9 cellular contexts compared by ENCODE assay signal in the genomic region with DNA sequence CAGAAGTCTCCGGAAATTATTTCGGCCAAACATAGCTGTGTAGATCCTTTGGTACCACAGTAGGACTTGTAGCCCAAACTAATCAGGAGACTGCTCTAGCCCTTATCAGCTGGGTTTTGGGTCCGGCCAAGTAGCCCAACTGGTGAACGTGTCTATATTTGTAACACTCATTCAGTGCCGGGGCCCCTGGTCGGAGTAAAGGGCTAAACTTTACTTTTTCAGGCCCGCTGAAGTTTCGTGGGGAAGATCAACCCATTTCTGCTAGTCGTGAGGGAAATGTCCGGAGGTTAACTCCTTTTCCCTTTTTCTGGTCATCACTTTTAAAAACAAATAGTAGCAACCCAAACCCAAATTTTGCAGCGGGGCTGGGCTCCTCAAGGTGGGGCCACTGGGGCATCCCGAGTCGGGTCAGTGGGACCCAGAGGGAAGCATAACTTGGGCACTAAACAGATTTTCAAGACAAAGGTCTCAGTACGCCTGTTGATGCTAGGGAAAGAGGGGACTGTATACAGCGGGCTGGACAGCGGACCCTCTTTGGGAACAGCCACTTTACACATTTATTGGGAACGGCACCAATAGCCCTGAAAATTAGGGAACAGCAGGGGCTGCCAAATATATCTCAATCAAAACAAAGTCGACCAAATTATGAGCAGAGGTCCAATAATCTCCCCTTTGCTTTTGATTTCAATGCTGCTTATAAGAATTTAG. TPM values are rescaled to one million over a fixed set of nuclear protein-coding genes. Genes with fewer than 3 reads are reported as not detected.
A peak's percentile ranks its signal among the peaks of the same experiment; 100 is the strongest.
DNase-seq lines count a peak whose midpoint lies in the region; ATAC-seq and TF ChIP-seq lines count a peak whose summit lies in the region.
"Had no signal": no experiment of that assay in that cellular context is flagged by ENCODE, and none has a peak within 500 bp of the region (broad histone marks: within the 10 kb centered on the region; RNA-seq: fewer than 3 reads in every experiment).

No MANE protein-coding gene starts in this region.

- no peaks in the 10 kb centered on the region for H3K36me3 ChIP-seq in neural progenitor cell
- H3K36me3 ChIP-seq: neutrophil had no signal

- no peaks in the 10 kb centered on the region for H3K9me3 ChIP-seq in neural progenitor cell (ENCODE audit: low read depth)
- H3K9me3 ChIP-seq: neutrophil had no signal

- no peak for DNase-seq in CD14-positive monocyte (ENCODE audit: low spot score)
- DNase-seq in GM10266 (ENCODE audit: extremely low spot score) = peak; percentile 9
- no peak for DNase-seq in activated naive CD8-positive, alpha-beta T cell treated with anti-CD3 and anti-CD28 coated beads for 36 hours
- peak; percentile 40 for DNase-seq in neural progenitor cell (ENCODE audit: low spot score)
- DNase-seq in MV-4-11 (lab: John Stamatoyannopoulos, UW) = no peak
- DNase-seq in SHP77 treated with DMSO at 0.1 percent for 48 hours (lab: John Stamatoyannopoulos, UW) = no peak

- peaks cover 17% of the 10 kb centered on the region for H4K20me1 ChIP-seq in neural progenitor cell (ENCODE audit: low read depth)

- TF ChIP-seq CTCF in CD14-positive monocyte (IDR thresholded peaks at IDR 0.05) (no peak), GM10266 (IDR thresholded peaks at IDR 0.05; ENCODE audit: control insufficient read depth, insufficient read depth, low read depth, missing control alignments) (no peak), neural progenitor cell (IDR thresholded peaks at IDR 0.05) (no peak)

- H3K79me2 ChIP-seq in neural progenitor cell (ENCODE audit: low read depth) = no peaks in the 10 kb centered on the region

- no peak overlapping the region for H2AFZ ChIP-seq in neural progenitor cell (replicated peaks)

- peaks cover 80% of the 10 kb centered on the region for H3K4me1 ChIP-seq in neural progenitor cell

- peaks cover 99% of the 10 kb centered on the region for H3K27me3 ChIP-seq in neural progenitor cell

- intact Hi-C loops in CD14-positive monocyte (cut with micrococcal nuclease) = loop anchor here in 1 of 2 donors (10.0 kb wide), 1 partner anchor 304 kb away; no protein-coding TSS in a partner anchor

- H3K27ac Mint-ChIP-seq in CD14-positive monocyte (no peak overlapping the region), neural progenitor cell (no peak overlapping the region)
- no peak overlapping the region for H3K27ac Mint-ChIP-seq in activated naive CD8-positive, alpha-beta T cell treated with anti-CD3 and anti-CD28 coated beads for 36 hours

- H3K27ac ChIP-seq in neural progenitor cell = no peak overlapping the region
- H3K27ac ChIP-seq: neutrophil had no signal

- peaks cover 22 to 27% of the 10 kb centered on the region in 2 donors for H3K36me3 Mint-ChIP-seq in CD14-positive monocyte
- peaks cover 2% of the 10 kb centered on the region for H3K36me3 Mint-ChIP-seq in activated naive CD8-positive, alpha-beta T cell treated with anti-CD3 and anti-CD28 coated beads for 36 hours
- H3K36me3 Mint-ChIP-seq in neural progenitor cell = no peaks in the 10 kb centered on the region

- H3K27me3 Mint-ChIP-seq in CD14-positive monocyte (ENCODE audit: low read depth in 3 of 3) (peaks cover 94 to 96% (median 95%) of the 10 kb centered on the region in 3 donors), neural progenitor cell (ENCODE audit: insufficient read depth, low read depth) (peaks cover 88% of the 10 kb centered on the region)
- peaks cover 96% of the 10 kb centered on the region for H3K27me3 Mint-ChIP-seq in activated naive CD8-positive, alpha-beta T cell treated with anti-CD3 and anti-CD28 coated beads for 36 hours

- no peak overlapping the region for H3K4me3 ChIP-seq in neural progenitor cell

- no peak overlapping the region for H3K9ac ChIP-seq in neural progenitor cell

- H3K9me3 Mint-ChIP-seq in CD14-positive monocyte = peaks cover 0 to 48% (median 35%) of the 10 kb centered on the region in 7 donors
- H3K9me3 Mint-ChIP-seq in activated naive CD8-positive, alpha-beta T cell treated with anti-CD3 and anti-CD28 coated beads for 36 hours = no peaks in the 10 kb centered on the region
- H3K9me3 Mint-ChIP-seq in neural progenitor cell = peaks cover 2% of the 10 kb centered on the region

- H3F3A ChIP-seq in neural progenitor cell (ENCODE audit: low read depth) = peaks cover 66% of the 10 kb centered on the region

- peaks cover 68% of the 10 kb centered on the region for H3K4me1 Mint-ChIP-seq in CD14-positive monocyte
- H3K4me1 Mint-ChIP-seq in activated naive CD8-positive, alpha-beta T cell treated with anti-CD3 and anti-CD28 coated beads for 36 hours = peaks cover 55% of the 10 kb centered on the region
- H3K4me1 Mint-ChIP-seq in neural progenitor cell = peaks cover 53% of the 10 kb centered on the region

- H3K4me3 Mint-ChIP-seq in CD14-positive monocyte (peak overlapping the region; percentile 86 to 97), neural progenitor cell (peak overlapping the region; percentile 35)
- peak overlapping the region; percentile 69 for H3K4me3 Mint-ChIP-seq in activated naive CD8-positive, alpha-beta T cell treated with anti-CD3 and anti-CD28 coated beads for 36 hours

- H3K4me2 ChIP-seq in neural progenitor cell = peak overlapping the region; percentile 92

- no peak for ATAC-seq in GM18873 (IDR thresholded peaks at IDR 0.05; ENCODE audit: low FRiP score, unreplicated experiment)

RNA-seq across cellular contexts. Expression of a gene that starts 1.8 kb away (rescaled TPM):
- polyA plus RNA-seq in CD14-positive monocyte = not detected
- not detected for total RNA-seq in activated naive CD8-positive, alpha-beta T cell treated with anti-CD3 and anti-CD28 coated beads for 36 hours
- total RNA-seq in neural progenitor cell (ENCODE audit: low replicate concordance) = 0.19 and 0.22 TPM in 2 replicates
- total RNA-seq: T-helper 1 cell treated with Interleukin-12 subunit alpha and Interleukin-12 subunit beta and Interleukin-4 antibody, amounts not matched to agents 30 ng/mL and 1 ng/mL, for 36 hours had no signal

RNA-seq across cellular contexts. Expression of a gene that starts 16.5 kb away (rescaled TPM):
- polyA plus RNA-seq in CD14-positive monocyte = 1 to 10 TPM; 5.6 to 8.3 TPM
- total RNA-seq in activated naive CD8-positive, alpha-beta T cell treated with anti-CD3 and anti-CD28 coated beads for 36 hours = under 1 TPM; 0.54 to 0.95 TPM
- 1.4 and 5.4 TPM in 2 replicates for total RNA-seq in neural progenitor cell (ENCODE audit: low replicate concordance)

Comparison
In these comparisons a context has a peak if more than half of its experiments do, and no peak if none do; other contexts are left out.
1. DNase-seq: peak in GM10266 (single experiment) and neural progenitor cell (single experiment); none in CD14-positive monocyte (single experiment), activated naive CD8-positive, alpha-beta T cell treated with anti-CD3 and anti-CD28 coated beads for 36 hours (single experiment), MV-4-11 (single experiment) and SHP77 treated with DMSO at 0.1 percent for 48 hours (single experiment).
2. H3K4me3 Mint-ChIP-seq: peak in every context shown above with its lines; median percentile 92 in CD14-positive monocyte; 69 in activated naive CD8-positive, alpha-beta T cell treated with anti-CD3 and anti-CD28 coated beads for 36 hours; 35 in neural progenitor cell.